12 cellular contexts compared by ENCODE assay signal in the genomic region with DNA sequence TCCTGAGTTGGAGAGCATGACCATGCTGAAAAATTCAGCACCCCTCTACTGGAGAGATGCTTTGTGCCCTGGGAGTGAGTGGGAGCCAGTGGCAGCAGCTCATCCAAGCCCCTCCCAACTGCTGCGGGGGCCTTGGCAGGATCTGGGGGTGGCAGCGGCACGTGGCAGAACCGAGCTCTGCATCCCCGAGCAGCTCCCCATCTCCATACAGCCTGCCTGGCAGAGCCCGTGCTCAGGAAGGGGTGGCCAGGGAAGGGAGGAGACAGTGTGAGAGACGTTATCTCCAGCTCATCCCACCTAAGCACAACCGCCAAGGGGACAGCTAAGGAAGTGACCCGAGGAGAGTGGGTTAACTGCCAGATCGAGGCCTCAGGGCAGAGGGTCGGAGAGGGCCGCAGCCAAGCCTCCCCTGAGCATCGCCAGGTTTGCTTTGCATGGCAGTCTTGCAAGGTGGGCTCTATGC. TPM values are rescaled to one million over a fixed set of nuclear protein-coding genes. Genes with fewer than 3 reads are reported as not detected.
A peak's percentile ranks its signal among the peaks of the same experiment; 100 is the strongest.
DNase-seq lines count a peak whose midpoint lies in the region; ATAC-seq and TF ChIP-seq lines count a peak whose summit lies in the region.
"Had no signal": no experiment of that assay in that cellular context is flagged by ENCODE, and none has a peak within 500 bp of the region (broad histone marks: within the 10 kb centered on the region; RNA-seq: fewer than 3 reads in every experiment).

No MANE protein-coding gene starts in this region.

- H2BK15ac ChIP-seq in IMR-90 (ENCODE audit: low read depth, low read length), result no peak overlapping the region

- H3K27me3 ChIP-seq in IMR-90 (ENCODE audit: control insufficient read depth, insufficient read depth, low read length), result no peaks in the 10 kb centered on the region
- H3K27me3 ChIP-seq in right cardiac atrium (ENCODE audit: control insufficient read depth, insufficient read depth), result no peaks in the 10 kb centered on the region
- no peaks in the 10 kb centered on the region for H3K27me3 ChIP-seq in spleen (replicated peaks in 1 of 7)
- H3K27me3 ChIP-seq: SJSA1 had no signal

- POLR2A ChIA-PET in IMR-90 (lab: Charles Lee; ENCODE audit: unreplicated experiment), result no interaction called here
- POLR2A ChIA-PET in activated CD8-positive, alpha-beta T cell treated with anti-CD3 and anti-CD28 coated beads, Interleukin-2, amount 10 ng/mL, durations not matched to agents 7 days and 5 days (lab: Charles Lee), result interaction anchor here (0.7 to 2.4 kb wide), 8 partner anchors 10 to 134 kb away, joined by 3 to 12 read pairs (median 5); no protein-coding TSS in a partner anchor

- no peak overlapping the region for H3K18ac ChIP-seq in IMR-90 (ENCODE audit: low read depth, low read length)

- intact Hi-C loops in IMR-90 (cut with micrococcal nuclease) (no loop called here), right cardiac atrium (cut with DNase I) (no loop called here), spleen (cut with DNase I; ENCODE audit: low total_unique reads) (no loop called here)

- peaks cover 28% of the 10 kb centered on the region for H4K20me1 ChIP-seq in IMR-90 (ENCODE audit: insufficient read depth, low read length)

- no peak overlapping the region for H2BK120ac ChIP-seq in IMR-90 (ENCODE audit: low read depth, low read length)

- TF ChIP-seq POLR2A in IMR-90 (IDR thresholded peaks at IDR 0.05; ENCODE audit: low read depth, low read length), result no peak
- TF ChIP-seq POLR2A in spleen (IDR thresholded peaks at IDR 0.05), result no peak

- no peak overlapping the region for H3K4me2 ChIP-seq in IMR-90 (ENCODE audit: low read depth, low read length)

- H4K5ac ChIP-seq in IMR-90 (ENCODE audit: low read depth, low read length), result no peak overlapping the region

- in situ Hi-C loops in IMR-90 (cut with MboI; ENCODE audit: low sequenced_read_pairs), result loop anchor here (5.0 kb wide), 1 partner anchor 77 kb away; no protein-coding TSS in a partner anchor

- no peak overlapping the region for H3K23ac ChIP-seq in IMR-90 (ENCODE audit: low read depth, low read length)

- H3K79me1 ChIP-seq in IMR-90 (ENCODE audit: low read depth in 1 of 2, low read length in 2 of 2), result peaks cover 7 to 61% of the 10 kb centered on the region in 2 experiments

- H3K4me1 ChIP-seq in IMR-90 (ENCODE audit: control insufficient read depth, insufficient read depth, low read length), result peaks cover 4% of the 10 kb centered on the region
- peaks cover 27% of the 10 kb centered on the region for H3K4me1 ChIP-seq in right cardiac atrium (ENCODE audit: control insufficient read depth, insufficient read depth, low read length)
- H3K4me1 ChIP-seq in spleen, result peaks cover 19 to 100% (median 62%) of the 10 kb centered on the region in 6 donors

- H3K9me1 ChIP-seq in IMR-90 (ENCODE audit: insufficient read depth, low read length), result peaks cover 14% of the 10 kb centered on the region

- no peak for TF ChIP-seq CTCF in IMR-90 (conservative IDR thresholded peaks at IDR 0.05; ENCODE audit: low read depth, low read length)
- TF ChIP-seq CTCF in spleen (IDR thresholded peaks at IDR 0.05 in 8 of 11, conservative IDR thresholded peaks at IDR 0.05 in 3 of 11), result no peak

- DNase-seq in IMR-90, result no peak
- DNase-seq in activated CD8-positive, alpha-beta T cell treated with anti-CD3 and anti-CD28 coated beads, Interleukin-2, amount 10 ng/mL, durations not matched to agents 7 days and 5 days, result no peak
- peak in 2 of 3 donors; percentile 9 to 45 for DNase-seq in right cardiac atrium
- DNase-seq in spleen, result no peak
- DNase-seq in activated CD4-positive, CD25-positive, alpha-beta regulatory T cell treated with anti-CD3 and anti-CD28 coated beads, Interleukin-2, amount 50 U/mL, for 72 hours, result no peak
- no peak for DNase-seq in NCI-H2171 treated with DMSO at 0.1 percent for 48 hours (lab: John Stamatoyannopoulos, UW)
- DNase-seq: GDM1, natural killer cell had no signal

- peak overlapping the region; percentile 70 for H3K27ac Mint-ChIP-seq in activated CD8-positive, alpha-beta T cell treated with anti-CD3 and anti-CD28 coated beads, Interleukin-2, amount 10 ng/mL, durations not matched to agents 7 days and 5 days

- peak overlapping the region; percentile 13 for H2AK9ac ChIP-seq in IMR-90 (replicated peaks; ENCODE audit: low read depth, low read length, poor library complexity)

- H2AFZ ChIP-seq in IMR-90 (replicated peaks; ENCODE audit: low read length, poor library complexity), result peak overlapping the region; percentile 23

- no peak overlapping the region for H3K56ac ChIP-seq in IMR-90 (ENCODE audit: extremely low read depth, insufficient read depth, low read length)

- peak overlapping the region; percentile 9; the same call in 1 of the 2 replicates for H2AK5ac ChIP-seq in IMR-90 (ENCODE audit: low read depth, low read length)

- H3K9me3 Mint-ChIP-seq in activated CD8-positive, alpha-beta T cell treated with anti-CD3 and anti-CD28 coated beads, Interleukin-2, amount 10 ng/mL, durations not matched to agents 7 days and 5 days (ENCODE audit: insufficient read depth), result no peaks in the 10 kb centered on the region
- H3K9me3 Mint-ChIP-seq: activated T-helper 1 cell treated with anti-CD3 and anti-CD28 coated beads, Interleukin-12 subunit alpha, Interleukin-12 subunit beta, Interleukin-2, Interleukin-4 antibody, amounts not matched to agents 30 ng/mL and 10 ng/mL and 1 ng/mL, durations not matched to agents 14 hours and 24 hours and 36 hours; natural killer cell had no signal

- peaks cover 89% of the 10 kb centered on the region for H3K4me1 Mint-ChIP-seq in activated CD8-positive, alpha-beta T cell treated with anti-CD3 and anti-CD28 coated beads, Interleukin-2, amount 10 ng/mL, durations not matched to agents 7 days and 5 days (ENCODE audit: low read depth)

- no peaks in the 10 kb centered on the region for H3K27me3 Mint-ChIP-seq in activated CD8-positive, alpha-beta T cell treated with anti-CD3 and anti-CD28 coated beads, Interleukin-2, amount 10 ng/mL, durations not matched to agents 7 days and 5 days (ENCODE audit: low read depth)

- no peak overlapping the region for H3K9ac ChIP-seq in IMR-90 (ENCODE audit: low read depth, low read length)

- no peak overlapping the region for H3K4ac ChIP-seq in IMR-90 (ENCODE audit: low read depth, low read length)

- CTCF ChIA-PET in IMR-90 (lab: Yijun Ruan, JAX), result interaction anchor here (0.6 to 1.6 kb wide), 3 partner anchors 12 to 365 kb away, joined by 3 to 10 read pairs (median 3); a partner anchor contains a TSS
- CTCF ChIA-PET in activated CD8-positive, alpha-beta T cell treated with anti-CD3 and anti-CD28 coated beads, Interleukin-2, amount 10 ng/mL, durations not matched to agents 7 days and 5 days (lab: Charles Lee), result interaction anchor here (1.0 to 15.0 kb wide), 22 partner anchors 10 to 163 kb away, joined by 3 to 151 read pairs (median 4); a partner anchor contains a TSS

- H3K4me3 ChIP-seq in IMR-90 (ENCODE audit: insufficient read depth, low read depth, low read length), result no peak overlapping the region
- H3K4me3 ChIP-seq in right cardiac atrium (ENCODE audit: low read length), result no peak overlapping the region
- no peak overlapping the region for H3K4me3 ChIP-seq in spleen
- H3K4me3 ChIP-seq: SJSA1 had no signal

- no CpG with 5 or more reads among the region's 13 CpGs for WGBS in IMR-90 (ENCODE audit: extremely low coverage in 2 of 2, insufficient read length in 1 of 2), 2 experiments
- 41% methylated on average over 13 of the region's 13 CpGs for WGBS in right cardiac atrium
- WGBS in spleen, 5 donors, result 57 to 81% (median 72%) methylated on average over 3 to 13 of the region's 13 CpGs

- no peak overlapping the region for H3K14ac ChIP-seq in IMR-90 (replicated peaks; ENCODE audit: low read depth, low read length)

- TF ChIP-seq RAD21 in IMR-90 (IDR thresholded peaks at IDR 0.05; ENCODE audit: low read length), result no peak

- no peak overlapping the region for H4K91ac ChIP-seq in IMR-90 (ENCODE audit: insufficient read depth, low read depth, low read length)

- H3K27ac ChIP-seq in IMR-90 (ENCODE audit: insufficient read depth, low read length) (no peak overlapping the region), right cardiac atrium (ENCODE audit: low read length) (peak overlapping the region; percentile 40), spleen (peak overlapping the region in 5 of 8 donors; percentile 21 to 51 (median 38))
- H3K27ac ChIP-seq: SJSA1 had no signal

- H3K9me3 ChIP-seq in IMR-90 (ENCODE audit: control insufficient read depth, insufficient read depth, low read length) (no peaks in the 10 kb centered on the region; the same call in 1 of the 2 replicates), right cardiac atrium (ENCODE audit: control insufficient read depth, low read length) (no peaks in the 10 kb centered on the region), spleen (no peaks in the 10 kb centered on the region)
- H3K9me3 ChIP-seq: SJSA1 had no signal

- ATAC-seq in IMR-90 (ENCODE audit: low read depth), result no peak; the same call in 1 of the 2 replicates
- no peak for ATAC-seq in activated CD8-positive, alpha-beta T cell treated with anti-CD3 and anti-CD28 coated beads, Interleukin-2, amount 10 ng/mL, durations not matched to agents 7 days and 5 days
- ATAC-seq in right cardiac atrium, result peak; percentile 1 to 8
- no peak for ATAC-seq in HG03460 (IDR thresholded peaks at IDR 0.05; ENCODE audit: unreplicated experiment)
- no peak for ATAC-seq in GM21723 (IDR thresholded peaks at IDR 0.05; ENCODE audit: unreplicated experiment)

- no peak overlapping the region for H3K4me3 Mint-ChIP-seq in activated CD8-positive, alpha-beta T cell treated with anti-CD3 and anti-CD28 coated beads, Interleukin-2, amount 10 ng/mL, durations not matched to agents 7 days and 5 days
- H3K4me3 Mint-ChIP-seq: natural killer cell had no signal

- H3K36me3 ChIP-seq in IMR-90 (ENCODE audit: control insufficient read depth, insufficient read depth, low read length) (peaks cover 1% of the 10 kb centered on the region; the same call in 1 of the 2 replicates), spleen (peaks cover 0 to 36% (median 0%) of the 10 kb centered on the region in 6 donors)
- H3K36me3 ChIP-seq: SJSA1 had no signal

- peaks cover 54% of the 10 kb centered on the region for H3K36me3 Mint-ChIP-seq in activated CD8-positive, alpha-beta T cell treated with anti-CD3 and anti-CD28 coated beads, Interleukin-2, amount 10 ng/mL, durations not matched to agents 7 days and 5 days (ENCODE audit: low read depth)
- H3K36me3 Mint-ChIP-seq: natural killer cell had no signal

- dilution Hi-C loops in IMR-90 (cut with HindIII; ENCODE audit: low sequenced_read_pairs, unreplicated experiment), result no loop called here

- no peak overlapping the region for H2BK5ac ChIP-seq in IMR-90 (ENCODE audit: low read depth, low read length, poor library complexity, severe bottlenecking)

- H2BK20ac ChIP-seq in IMR-90 (ENCODE audit: low read depth, low read length), result no peak overlapping the region

- BruUV-seq in IMR-90 (replicated peaks; lab: Mats Ljungman, UMichigan), result no TSS peak

- H4K8ac ChIP-seq in IMR-90 (ENCODE audit: low read depth in 2 of 2, low read length in 2 of 2), result no peak overlapping the region

RNA-seq across cellular contexts. Expression of a gene that starts 17.2 kb away (rescaled TPM):
- total RNA-seq in IMR-90 (2012; rRNA removed) (10.8 TPM in 2 replicates), right cardiac atrium (10 to 100 TPM; 13.6 to 20.0 (median 16.0) TPM), spleen (10 to 100 TPM; 19.5 to 31.3 (median 25.2) TPM)
- polyA plus RNA-seq in IMR-90 (2012; rRNA removed) (60.6 and 60.9 TPM in 2 replicates), right cardiac atrium (16.4 TPM), spleen (10 to 100 TPM; 23.6 to 33.8 (median 28.1) TPM)
- 40.8 and 52.3 TPM in 2 replicates for polyA plus RNA-seq in IMR-90 (2012; cell fraction: cytosol; rRNA removed)
- 40.3 and 50.7 TPM in 2 replicates for polyA plus RNA-seq in IMR-90 (2012; cell fraction: nucleus; rRNA removed; ENCODE audit: low replicate concordance)
- total RNA-seq in activated CD8-positive, alpha-beta T cell treated with anti-CD3 and anti-CD28 coated beads, Interleukin-2, amount 10 ng/mL, durations not matched to agents 7 days and 5 days, result 10 to 100 TPM; 47.9 to 53.8 TPM

RNA-seq across cellular contexts. Expression of a gene that starts 24.3 kb away (rescaled TPM):
- 0.28 and 0.36 TPM in 2 replicates for total RNA-seq in IMR-90 (2012; rRNA removed)
- 2.7 and 3.6 TPM in 2 replicates for polyA plus RNA-seq in IMR-90 (2012; rRNA removed)
- 2.5 and 3.4 TPM in 2 replicates for polyA plus RNA-seq in IMR-90 (2012; cell fraction: cytosol; rRNA removed)
- polyA plus RNA-seq in IMR-90 (2012; cell fraction: nucleus; rRNA removed; ENCODE audit: low replicate concordance), result 22.0 and 36.8 TPM in 2 replicates
- total RNA-seq in activated CD8-positive, alpha-beta T cell treated with anti-CD3 and anti-CD28 coated beads, Interleukin-2, amount 10 ng/mL, durations not matched to agents 7 days and 5 days, result 1 to 10 TPM; 2.6 to 2.7 TPM
- 1 to 10 TPM in 1 of 4 donors, under 1 TPM in 1, not detected in 2; 0.29 to 1.3 TPM for total RNA-seq in right cardiac atrium
- polyA plus RNA-seq in right cardiac atrium, result 0.29 TPM
- 1 to 10 TPM in 2 of 7 donors, under 1 TPM in 3, not detected in 2; 0.46 to 3.6 (median 0.94) TPM for total RNA-seq in spleen
- under 1 TPM; 0.13 to 0.51 (median 0.42) TPM for polyA plus RNA-seq in spleen

RNA-seq across cellular contexts. Expression of a gene that starts 25.9 kb away (rescaled TPM):
- total RNA-seq in IMR-90 (2012; rRNA removed) (1.1 TPM in 2 replicates), right cardiac atrium (10 to 100 TPM; 23.1 to 35.1 (median 31.6) TPM), spleen (100 to 1,000 TPM in 1 of 7 donors, 10 to 100 TPM in 6; 27.3 to 102 (median 72.8) TPM)
- polyA plus RNA-seq in IMR-90 (2012; rRNA removed) (17.5 and 23.2 TPM in 2 replicates), right cardiac atrium (12.7 TPM), spleen (10 to 100 TPM; 28.6 to 39.6 (median 29.0) TPM)
- 10.6 and 14.3 TPM in 2 replicates for polyA plus RNA-seq in IMR-90 (2012; cell fraction: cytosol; rRNA removed)
- polyA plus RNA-seq in IMR-90 (2012; cell fraction: nucleus; rRNA removed; ENCODE audit: low replicate concordance), result 21.3 and 38.9 TPM in 2 replicates
- total RNA-seq in activated CD8-positive, alpha-beta T cell treated with anti-CD3 and anti-CD28 coated beads, Interleukin-2, amount 10 ng/mL, durations not matched to agents 7 days and 5 days, result 100 to 1,000 TPM; 227 to 232 TPM

RNA-seq across cellular contexts. Expression of a gene that starts 38.0 kb away (rescaled TPM):
- total RNA-seq in IMR-90 (2012; rRNA removed) (11.9 and 12.5 TPM in 2 replicates), right cardiac atrium (10 to 100 TPM; 26.3 to 36.7 (median 32.3) TPM), spleen (10 to 100 TPM; 48.6 to 92.8 (median 65.8) TPM)
- polyA plus RNA-seq in IMR-90 (2012; rRNA removed) (32.9 and 42.2 TPM in 2 replicates), right cardiac atrium (24.3 TPM), spleen (10 to 100 TPM; 16.0 to 36.7 (median 19.5) TPM)
- polyA plus RNA-seq in IMR-90 (2012; cell fraction: cytosol; rRNA removed), result 18.6 and 48.3 TPM in 2 replicates
- 25.4 and 59.2 TPM in 2 replicates for polyA plus RNA-seq in IMR-90 (2012; cell fraction: nucleus; rRNA removed; ENCODE audit: low replicate concordance)
- total RNA-seq in activated CD8-positive, alpha-beta T cell treated with anti-CD3 and anti-CD28 coated beads, Interleukin-2, amount 10 ng/mL, durations not matched to agents 7 days and 5 days, result 10 to 100 TPM; 37.0 to 39.7 TPM

RNA-seq across cellular contexts. Expression of a gene that starts 55.5 kb away (rescaled TPM):
- total RNA-seq in IMR-90 (2012; rRNA removed), result 35.3 and 35.7 TPM in 2 replicates
- 47.6 and 48.6 TPM in 2 replicates for polyA plus RNA-seq in IMR-90 (2012; rRNA removed)
- polyA plus RNA-seq in IMR-90 (2012; cell fraction: cytosol; rRNA removed), result 41.6 and 60.0 TPM in 2 replicates
- polyA plus RNA-seq in IMR-90 (2012; cell fraction: nucleus; rRNA removed; ENCODE audit: low replicate concordance), result 105 and 190 TPM in 2 replicates
- 10 to 100 TPM; 68.6 to 77.6 TPM for total RNA-seq in activated CD8-positive, alpha-beta T cell treated with anti-CD3 and anti-CD28 coated beads, Interleukin-2, amount 10 ng/mL, durations not matched to agents 7 days and 5 days
- 10 to 100 TPM; 60.1 to 73.7 (median 65.2) TPM for total RNA-seq in right cardiac atrium
- 55.9 TPM for polyA plus RNA-seq in right cardiac atrium
- 100 to 1,000 TPM in 1 of 7 donors, 10 to 100 TPM in 6; 62.5 to 118 (median 75.9) TPM for total RNA-seq in spleen
- 10 to 100 TPM; 29.0 to 68.0 (median 31.7) TPM for polyA plus RNA-seq in spleen

Comparison
In these comparisons a context has a peak if more than half of its experiments do, and no peak if none do; other contexts are left out.
1. ATAC-seq: peak in right cardiac atrium (2 of 2); none in IMR-90 (single experiment), activated CD8-positive, alpha-beta T cell treated with anti-CD3 and anti-CD28 coated beads, Interleukin-2, amount 10 ng/mL, durations not matched to agents 7 days and 5 days (single experiment), HG03460 (single experiment) and GM21723 (single experiment).
2. DNase-seq: peak in right cardiac atrium (2 of 3); none in IMR-90 (single experiment), activated CD8-positive, alpha-beta T cell treated with anti-CD3 and anti-CD28 coated beads, Interleukin-2, amount 10 ng/mL, durations not matched to agents 7 days and 5 days (single experiment), spleen (single experiment), activated CD4-positive, CD25-positive, alpha-beta regulatory T cell treated with anti-CD3 and anti-CD28 coated beads, Interleukin-2, amount 50 U/mL, for 72 hours (single experiment) and NCI-H2171 treated with DMSO at 0.1 percent for 48 hours (single experiment).
3. RNA of a gene that starts 25.9 kb away (total RNA-seq): 227 to 232 TPM in activated CD8-positive, alpha-beta T cell treated with anti-CD3 and anti-CD28 coated beads, Interleukin-2, amount 10 ng/mL, durations not matched to agents 7 days and 5 days, 27.3 to 102 TPM in spleen and 23.1 to 35.1 TPM in right cardiac atrium; 1.1 TPM in IMR-90; every median in the first group is over 10 times any median in the second.